1 cellular context compared by ENCODE assay signal in the genomic region with DNA sequence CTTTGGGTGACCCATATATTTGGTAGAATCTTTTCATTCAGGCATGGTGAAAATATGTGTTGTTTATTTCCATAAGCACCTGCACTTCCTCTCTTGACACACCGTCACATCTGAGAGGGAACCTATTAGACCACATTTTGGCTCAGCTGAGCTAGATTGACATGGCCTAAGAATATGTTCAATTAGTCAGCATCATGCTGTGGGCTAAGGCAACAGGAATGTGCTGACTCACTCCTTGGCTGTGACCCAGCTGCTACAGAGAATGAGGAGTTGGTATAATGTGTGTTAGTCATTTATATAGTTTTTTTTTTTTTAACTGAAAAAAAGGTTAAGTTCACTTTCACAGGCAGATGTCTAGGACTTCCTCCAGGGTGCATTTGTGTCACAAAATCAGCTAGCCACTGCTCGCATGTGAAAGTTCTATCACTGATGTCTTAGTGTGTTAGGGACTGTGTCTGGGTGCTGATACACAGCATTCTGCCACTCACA.
TF ChIP-seq lines count a peak whose summit lies in the region.

No MANE protein-coding gene starts in this region.

TF ChIP-seq in HEK293, 187 proteins besides CTCF, POLR2A, EP300 and RAD21 (continued from another document):
- TF ChIP-seq, protein P1, sequence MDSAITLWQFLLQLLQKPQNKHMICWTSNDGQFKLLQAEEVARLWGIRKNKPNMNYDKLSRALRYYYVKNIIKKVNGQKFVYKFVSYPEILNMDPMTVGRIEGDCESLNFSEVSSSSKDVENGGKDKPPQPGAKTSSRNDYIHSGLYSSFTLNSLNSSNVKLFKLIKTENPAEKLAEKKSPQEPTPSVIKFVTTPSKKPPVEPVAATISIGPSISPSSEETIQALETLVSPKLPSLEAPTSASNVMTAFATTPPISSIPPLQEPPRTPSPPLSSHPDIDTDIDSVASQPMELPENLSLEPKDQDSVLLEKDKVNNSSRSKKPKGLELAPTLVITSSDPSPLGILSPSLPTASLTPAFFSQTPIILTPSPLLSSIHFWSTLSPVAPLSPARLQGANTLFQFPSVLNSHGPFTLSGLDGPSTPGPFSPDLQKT (IDR thresholded peaks at IDR 0.05; ENCODE audit: borderline replicate concordance, low read depth, low read length), result no peak
- TF ChIP-seq SCRT2 (tag by site-specific recombination; IDR thresholded peaks at IDR 0.05) (peak; percentile 55; the same call in 1 of the 2 replicates), ZBTB48 (tag by site-specific recombination; IDR thresholded peaks at IDR 0.05) (no peak), ZNF366 (tag by site-specific recombination; conservative IDR thresholded peaks at IDR 0.05) (peak; percentile 41), GLIS1 (tag by site-specific recombination; IDR thresholded peaks at IDR 0.05) (no peak), EGR2 (tag by site-specific recombination; IDR thresholded peaks at IDR 0.05; ENCODE audit: low read depth) (no peak), ZNF660 (tag by site-specific recombination; IDR thresholded peaks at IDR 0.05) (peak; percentile 92), MZF1 (tag by site-specific recombination; IDR thresholded peaks at IDR 0.05; ENCODE audit: borderline replicate concordance) (no peak), ZSCAN4 (tag by site-specific recombination; IDR thresholded peaks at IDR 0.05) (no peak), ZBTB21 (tag by site-specific recombination; IDR thresholded peaks at IDR 0.05) (peak; percentile 53; the same call in 1 of the 2 replicates), PRDM6 (tag by site-specific recombination; IDR thresholded peaks at IDR 0.05) (peak; percentile 72), GFI1B (tag by site-specific recombination; IDR thresholded peaks at IDR 0.05) (no peak), ZNF747 (tag by site-specific recombination; IDR thresholded peaks at IDR 0.05) (no peak), ZNF274 (IDR thresholded peaks at IDR 0.05; ENCODE audit: low read length) (no peak), ZNF274 (tag by site-specific recombination; IDR thresholded peaks at IDR 0.05; ENCODE audit: borderline replicate concordance) (no peak), ZBTB1 (tag by site-specific recombination; IDR thresholded peaks at IDR 0.05) (no peak), ZNF777 (tag by site-specific recombination; IDR thresholded peaks at IDR 0.05; ENCODE audit: borderline replicate concordance) (no peak), ZSCAN30 (tag by site-specific recombination; IDR thresholded peaks at IDR 0.05) (no peak), ZNF776 (tag by site-specific recombination; IDR thresholded peaks at IDR 0.05; ENCODE audit: borderline replicate concordance) (no peak), INSM2 (tag by site-specific recombination; IDR thresholded peaks at IDR 0.05) (peak; percentile 85), ZFP69B (tag by site-specific recombination; IDR thresholded peaks at IDR 0.05) (no peak), ZIC2 (tag by site-specific recombination; IDR thresholded peaks at IDR 0.05) (no peak), ZNF184 (tag by site-specific recombination; IDR thresholded peaks at IDR 0.05) (0 out of 2 replicates have a peak, but pooled peaks have one; percentile 70), ZNF248 (tag by site-specific recombination; IDR thresholded peaks at IDR 0.05) (no peak), PRDM1 (tag by site-specific recombination; IDR thresholded peaks at IDR 0.05) (peak; percentile 55; the same call in 1 of the 2 replicates), GLI2 (tag by site-specific recombination; IDR thresholded peaks at IDR 0.05; ENCODE audit: borderline replicate concordance, low read depth) (no peak)
- TF ChIP-seq, protein P2, sequence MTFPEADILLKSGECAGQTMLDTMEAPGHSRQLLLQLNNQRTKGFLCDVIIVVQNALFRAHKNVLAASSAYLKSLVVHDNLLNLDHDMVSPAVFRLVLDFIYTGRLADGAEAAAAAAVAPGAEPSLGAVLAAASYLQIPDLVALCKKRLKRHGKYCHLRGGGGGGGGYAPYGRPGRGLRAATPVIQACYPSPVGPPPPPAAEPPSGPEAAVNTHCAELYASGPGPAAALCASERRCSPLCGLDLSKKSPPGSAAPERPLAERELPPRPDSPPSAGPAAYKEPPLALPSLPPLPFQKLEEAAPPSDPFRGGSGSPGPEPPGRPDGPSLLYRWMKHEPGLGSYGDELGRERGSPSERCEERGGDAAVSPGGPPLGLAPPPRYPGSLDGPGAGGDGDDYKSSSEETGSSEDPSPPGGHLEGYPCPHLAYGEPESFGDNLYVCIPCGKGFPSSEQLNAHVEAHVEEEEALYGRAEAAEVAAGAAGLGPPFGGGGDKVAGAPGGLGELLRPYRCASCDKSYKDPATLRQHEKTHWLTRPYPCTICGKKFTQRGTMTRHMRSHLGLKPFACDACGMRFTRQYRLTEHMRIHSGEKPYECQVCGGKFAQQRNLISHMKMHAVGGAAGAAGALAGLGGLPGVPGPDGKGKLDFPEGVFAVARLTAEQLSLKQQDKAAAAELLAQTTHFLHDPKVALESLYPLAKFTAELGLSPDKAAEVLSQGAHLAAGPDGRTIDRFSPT (tag by site-specific recombination; IDR thresholded peaks at IDR 0.05), result peak; percentile 72
- TF ChIP-seq, protein P3, sequence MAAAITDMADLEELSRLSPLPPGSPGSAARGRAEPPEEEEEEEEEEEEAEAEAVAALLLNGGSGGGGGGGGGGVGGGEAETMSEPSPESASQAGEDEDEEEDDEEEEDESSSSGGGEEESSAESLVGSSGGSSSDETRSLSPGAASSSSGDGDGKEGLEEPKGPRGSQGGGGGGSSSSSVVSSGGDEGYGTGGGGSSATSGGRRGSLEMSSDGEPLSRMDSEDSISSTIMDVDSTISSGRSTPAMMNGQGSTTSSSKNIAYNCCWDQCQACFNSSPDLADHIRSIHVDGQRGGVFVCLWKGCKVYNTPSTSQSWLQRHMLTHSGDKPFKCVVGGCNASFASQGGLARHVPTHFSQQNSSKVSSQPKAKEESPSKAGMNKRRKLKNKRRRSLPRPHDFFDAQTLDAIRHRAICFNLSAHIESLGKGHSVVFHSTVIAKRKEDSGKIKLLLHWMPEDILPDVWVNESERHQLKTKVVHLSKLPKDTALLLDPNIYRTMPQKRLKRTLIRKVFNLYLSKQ (tag by site-specific recombination; IDR thresholded peaks at IDR 0.05; ENCODE audit: borderline replicate concordance), result no peak
- TF ChIP-seq, protein P4, sequence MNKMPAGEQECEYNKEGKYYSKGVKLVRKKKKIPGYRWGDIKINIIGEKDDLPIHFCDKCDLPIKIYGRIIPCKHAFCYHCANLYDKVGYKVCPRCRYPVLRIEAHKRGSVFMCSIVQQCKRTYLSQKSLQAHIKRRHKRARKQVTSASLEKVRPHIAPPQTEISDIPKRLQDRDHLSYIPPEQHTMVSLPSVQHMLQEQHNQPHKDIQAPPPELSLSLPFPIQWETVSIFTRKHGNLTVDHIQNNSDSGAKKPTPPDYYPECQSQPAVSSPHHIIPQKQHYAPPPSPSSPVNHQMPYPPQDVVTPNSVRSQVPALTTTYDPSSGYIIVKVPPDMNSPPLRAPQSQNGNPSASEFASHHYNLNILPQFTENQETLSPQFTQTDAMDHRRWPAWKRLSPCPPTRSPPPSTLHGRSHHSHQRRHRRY (tag by site-specific recombination; IDR thresholded peaks at IDR 0.05), result no peak
- TF ChIP-seq, protein P5, sequence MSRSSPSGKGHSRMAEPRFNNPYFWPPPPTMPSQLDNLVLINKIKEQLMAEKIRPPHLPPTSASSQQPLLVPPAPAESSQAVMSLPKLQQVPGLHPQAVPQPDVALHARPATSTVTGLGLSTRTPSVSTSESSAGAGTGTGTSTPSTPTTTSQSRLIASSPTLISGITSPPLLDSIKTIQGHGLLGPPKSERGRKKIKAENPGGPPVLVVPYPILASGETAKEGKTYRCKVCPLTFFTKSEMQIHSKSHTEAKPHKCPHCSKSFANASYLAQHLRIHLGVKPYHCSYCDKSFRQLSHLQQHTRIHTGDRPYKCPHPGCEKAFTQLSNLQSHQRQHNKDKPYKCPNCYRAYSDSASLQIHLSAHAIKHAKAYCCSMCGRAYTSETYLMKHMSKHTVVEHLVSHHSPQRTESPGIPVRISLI (tag by site-specific recombination; IDR thresholded peaks at IDR 0.05), result peak; percentile 83
